ENCODE assay signal across 9 cellular contexts in the genomic region with DNA sequence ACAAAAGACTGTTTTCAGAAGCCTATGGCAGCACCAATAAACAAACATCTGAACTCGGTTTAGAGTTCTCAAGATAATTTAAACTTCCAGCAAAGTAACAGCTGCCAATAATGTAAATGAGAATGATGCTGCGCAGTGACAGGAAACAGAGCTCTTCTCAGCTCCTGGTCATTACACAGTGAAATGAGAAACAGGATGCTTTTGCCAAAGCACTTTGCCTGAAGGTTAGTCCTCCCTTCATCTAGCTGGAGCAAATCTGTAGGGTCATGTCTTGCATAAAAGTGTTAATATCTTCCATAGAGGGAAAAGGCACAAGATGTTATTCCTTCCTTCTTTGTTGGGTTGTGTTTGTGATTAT.
DNase-seq lines count a peak whose midpoint lies in the region; ATAC-seq and TF ChIP-seq lines count a peak whose summit lies in the region.
"Had no signal": no experiment of that assay in that cellular context is flagged by ENCODE, and none has a peak within 500 bp of the region (broad histone marks: within the 10 kb centered on the region; RNA-seq: fewer than 3 reads in every experiment).

No MANE protein-coding gene starts in this region.

- H3K27me3 ChIP-seq in GM06990 (replicated peaks; ENCODE audit: control insufficient read depth, insufficient read depth, low read length) (no peaks in the 10 kb centered on the region), RWPE2 (ENCODE audit: insufficient read depth, poor library complexity, severe bottlenecking) (no peaks in the 10 kb centered on the region), muscle layer of duodenum (ENCODE audit: low read depth, low read length) (no peaks in the 10 kb centered on the region), Peyer's patch (no peaks in the 10 kb centered on the region)

- H3K4me3 ChIP-seq in GM06990 (replicated peaks; ENCODE audit: low read depth, low read length), result peak overlapping the region; percentile 72; the same call in 1 of the 2 replicates
- no peak overlapping the region for H3K4me3 ChIP-seq in RWPE2 (ENCODE audit: severe bottlenecking)
- H3K4me3 ChIP-seq in muscle layer of duodenum (ENCODE audit: low read depth in 1 of 2, low read length in 2 of 2), result peak overlapping the region in 1 of 2 donors; percentile 84
- H3K4me3 ChIP-seq in Peyer's patch, result peak overlapping the region in 1 of 4 donors; percentile 38

- H3K4me1 ChIP-seq in RWPE2 (ENCODE audit: insufficient read depth, poor library complexity, severe bottlenecking) (peaks cover 6% of the 10 kb centered on the region), muscle layer of duodenum (ENCODE audit: control insufficient read depth in 1 of 2, insufficient read depth in 2 of 2, low read length in 2 of 2) (peaks cover 0 to 28% of the 10 kb centered on the region in 2 donors), Peyer's patch (peaks cover 0 to 13% (median 0%) of the 10 kb centered on the region in 4 donors)

- DNase-seq in GM06990 (ENCODE audit: extremely low read depth, insufficient read length) (no peak), RWPE2 (ENCODE audit: low spot score) (no peak), hepatic stellate cell (ENCODE audit: low spot score) (no peak), Peyer's patch (no peak), CD1c-positive myeloid dendritic cell (ENCODE audit: extremely low spot score) (no peak)
- no peak for DNase-seq in activated CD4-positive, alpha-beta T cell treated with anti-CD3 and anti-CD28 coated beads for 48 hours

- H3K36me3 ChIP-seq in GM06990 (ENCODE audit: control insufficient read depth, insufficient read depth, low read length) (no peaks in the 10 kb centered on the region), RWPE2 (ENCODE audit: low read depth) (no peaks in the 10 kb centered on the region), muscle layer of duodenum (ENCODE audit: control insufficient read depth in 1 of 2, insufficient read depth in 2 of 2, low read length in 2 of 2) (no peaks in the 10 kb centered on the region), Peyer's patch (no peaks in the 10 kb centered on the region)

- TF ChIP-seq CTCF in GM06990 (IDR thresholded peaks at IDR 0.05; ENCODE audit: insufficient read depth, low read length, poor library complexity, severe bottlenecking) (no peak), RWPE2 (IDR thresholded peaks at IDR 0.05; ENCODE audit: poor library complexity, severe bottlenecking) (peak; percentile 1), Peyer's patch (IDR thresholded peaks at IDR 0.05) (no peak)

- ATAC-seq in GM21825 (IDR thresholded peaks at IDR 0.05; ENCODE audit: unreplicated experiment) (peak; percentile 20), RWPE2 (ENCODE audit: low read depth) (no peak)

- no peaks in the 10 kb centered on the region for H3K9me3 ChIP-seq in RWPE2 (ENCODE audit: severe bottlenecking)
- H3K9me3 ChIP-seq in muscle layer of duodenum (ENCODE audit: control insufficient read depth in 1 of 2, low read length in 2 of 2), result no peaks in the 10 kb centered on the region
- no peaks in the 10 kb centered on the region for H3K9me3 ChIP-seq in Peyer's patch

- no peak overlapping the region for H3K27ac ChIP-seq in RWPE2 (ENCODE audit: poor library complexity, severe bottlenecking)
- H3K27ac ChIP-seq in muscle layer of duodenum (ENCODE audit: low read length), result peak overlapping the region; percentile 0
- peak overlapping the region in 2 of 4 donors; percentile 21 to 67 for H3K27ac ChIP-seq in Peyer's patch
- H3K27ac ChIP-seq: HL-60 had no signal

- no peak for TF ChIP-seq POLR2A in Peyer's patch (IDR thresholded peaks at IDR 0.05)
